In genomic region chrX:41010188-41010846, GRCh38 we compare ENCODE assay signal across 8 cellular contexts.
DNase-seq lines count a peak whose midpoint lies in the region; ATAC-seq, FAIRE-seq and TF ChIP-seq lines count a peak whose summit lies in the region.

No MANE protein-coding gene starts in this region.

- peak overlapping the region; percentile 24; the same call in 1 of the 3 replicates for H3K4me3 ChIP-seq in A549
- no peak overlapping the region for H3K4me3 ChIP-seq in GM23338
- H3K4me3 ChIP-seq in SJCRH30, result peak overlapping the region; percentile 48
- peak overlapping the region; percentile 42 for H3K4me3 ChIP-seq in thymus (ENCODE audit: low read length)

- no peaks in the 10 kb centered on the region for H3K27me3 ChIP-seq in GM23338 (ENCODE audit: insufficient read depth)
- no peaks in the 10 kb centered on the region for H3K27me3 ChIP-seq in SJCRH30
- H3K27me3 ChIP-seq in thymus (ENCODE audit: control insufficient read depth, insufficient read depth), result no peaks in the 10 kb centered on the region

- FAIRE-seq in A549 (lab: Jason Lieb, UNC), result no peak

- POLR2A ChIA-PET in A549 (lab: Yijun Ruan, JAX), result interaction anchor here (1.1 to 2.8 kb wide), 4 partner anchors 13 to 275 kb away, joined by 5 to 26 read pairs (median 8); partner anchors contain the start of genes MED14 and USP9X

- no peak for TF ChIP-seq EP300 in A549 (IDR thresholded peaks at IDR 0.05)

- peak overlapping the region; percentile 90 for H3K4me2 ChIP-seq in A549
- H3K4me2 ChIP-seq in GM23338, result no peak overlapping the region

- no peak for TF ChIP-seq CTCF in A549 (IDR thresholded peaks at IDR 0.05)
- TF ChIP-seq CTCF in GM23338 (conservative IDR thresholded peaks at IDR 0.05; ENCODE audit: low read depth in 2 of 2), result peak; percentile 0 to 32; a peak in 1 of 4 replicates

- peaks cover 16% of the 10 kb centered on the region for H3K4me1 Mint-ChIP-seq in GM23338
- peaks cover 28% of the 10 kb centered on the region for H3K4me1 Mint-ChIP-seq in activated naive CD4-positive, alpha-beta T cell treated with anti-CD3 and anti-CD28 coated beads, Interleukin-2, amount 50 U/mL, for 24 hours

- H3K79me2 ChIP-seq in GM23338 (replicated peaks; ENCODE audit: insufficient read depth), result no peaks in the 10 kb centered on the region

- H3K36me3 ChIP-seq in GM23338 (ENCODE audit: insufficient read depth) (no peaks in the 10 kb centered on the region), SJCRH30 (no peaks in the 10 kb centered on the region), thymus (ENCODE audit: control insufficient read depth, insufficient read depth) (no peaks in the 10 kb centered on the region)

- no peaks in the 10 kb centered on the region for H3F3A ChIP-seq in GM23338 (replicated peaks; ENCODE audit: low read depth)

- peak overlapping the region; percentile 90 for H2AFZ ChIP-seq in GM23338

- TF ChIP-seq POLR2A in A549 (IDR thresholded peaks at IDR 0.05; ENCODE audit: low read length), result peak; percentile 27

- CTCF ChIA-PET in A549 (lab: Yijun Ruan, JAX), result interaction anchor here (1.1 to 1.3 kb wide), 3 partner anchors 14 to 105 kb away, joined by 3 to 4 read pairs (median 3); no protein-coding TSS in a partner anchor

- H3K9me3 Mint-ChIP-seq in GM23338, result no peaks in the 10 kb centered on the region; the same call in 2 of the 3 replicates
- no peaks in the 10 kb centered on the region for H3K9me3 Mint-ChIP-seq in activated naive CD4-positive, alpha-beta T cell treated with anti-CD3 and anti-CD28 coated beads, Interleukin-2, amount 50 U/mL, for 24 hours

- WGBS in A549 (ENCODE audit: missing lambda C conversion rate), result 7% methylated on average over 22 of the region's 22 CpGs
- WGBS in thymus, result 10% methylated on average over 22 of the region's 22 CpGs

- no peaks in the 10 kb centered on the region for H4K20me1 ChIP-seq in GM23338 (replicated peaks; ENCODE audit: insufficient read depth)

- peaks cover 4% of the 10 kb centered on the region for H3K27me3 Mint-ChIP-seq in GM23338 (ENCODE audit: insufficient read depth, low read depth, poor library complexity)
- no peaks in the 10 kb centered on the region for H3K27me3 Mint-ChIP-seq in activated naive CD4-positive, alpha-beta T cell treated with anti-CD3 and anti-CD28 coated beads, Interleukin-2, amount 50 U/mL, for 24 hours

- H3K4me3 Mint-ChIP-seq in GM23338, result no peak overlapping the region; the same call in 2 of the 3 replicates
- peak overlapping the region; percentile 70 for H3K4me3 Mint-ChIP-seq in activated naive CD4-positive, alpha-beta T cell treated with anti-CD3 and anti-CD28 coated beads, Interleukin-2, amount 50 U/mL, for 24 hours

- peak; percentile 5 to 21; a peak in 1 of 5 replicates for TF ChIP-seq RAD21 in A549 (conservative IDR thresholded peaks at IDR 0.05 in 1 of 2, IDR thresholded peaks at IDR 0.05 in 1 of 2)

- no peak overlapping the region for H3K27ac Mint-ChIP-seq in GM23338
- peak overlapping the region; percentile 85 for H3K27ac Mint-ChIP-seq in activated naive CD4-positive, alpha-beta T cell treated with anti-CD3 and anti-CD28 coated beads, Interleukin-2, amount 50 U/mL, for 24 hours

- H3K9me3 ChIP-seq in A549 (no peaks in the 10 kb centered on the region), SJCRH30 (replicated peaks) (no peaks in the 10 kb centered on the region), thymus (ENCODE audit: control insufficient read depth) (no peaks in the 10 kb centered on the region)

- peaks cover 36% of the 10 kb centered on the region for H3K4me1 ChIP-seq in A549
- no peaks in the 10 kb centered on the region for H3K4me1 ChIP-seq in GM23338 (ENCODE audit: insufficient read depth)
- no peaks in the 10 kb centered on the region for H3K4me1 ChIP-seq in SJCRH30
- H3K4me1 ChIP-seq in thymus (ENCODE audit: control insufficient read depth, insufficient read depth, low read length), result no peaks in the 10 kb centered on the region

- no peaks in the 10 kb centered on the region; the same call in 2 of the 3 replicates for H3K36me3 Mint-ChIP-seq in GM23338 (ENCODE audit: low read depth)
- no peaks in the 10 kb centered on the region for H3K36me3 Mint-ChIP-seq in activated naive CD4-positive, alpha-beta T cell treated with anti-CD3 and anti-CD28 coated beads, Interleukin-2, amount 50 U/mL, for 24 hours

- DNase-seq in A549 (ENCODE audit: low read depth in 1 of 2, low spot score in 1 of 2) (peak; percentile 47 to 79), GM23338 (ENCODE audit: low spot score) (peak; percentile 60), SJCRH30 (peak; percentile 86 to 91), globus pallidus (ENCODE audit: low spot score) (peak; percentile 67), occipital lobe (lab: John Stamatoyannopoulos, UW) (peak; percentile 21)

- peak overlapping the region; percentile 88 to 92 for H3K27ac ChIP-seq in A549
- peak overlapping the region; percentile 2; the same call in 1 of the 2 replicates for H3K27ac ChIP-seq in GM23338 (ENCODE audit: low read depth)
- peak overlapping the region; percentile 72 for H3K27ac ChIP-seq in SJCRH30
- H3K27ac ChIP-seq in thymus (ENCODE audit: low read depth), result peak overlapping the region; percentile 93

- ATAC-seq in A549 (peak; percentile 87 to 92), GM23338 (peak; percentile 96), GM21737 (IDR thresholded peaks at IDR 0.05; ENCODE audit: unreplicated experiment) (no peak)

- H3K9me2 ChIP-seq in GM23338 (ENCODE audit: insufficient read depth), result no peaks in the 10 kb centered on the region

TF ChIP-seq in A549, 52 proteins besides CTCF, POLR2A, EP300 and RAD21 (continues in another document):
- no peak for TF ChIP-seq ESRRA (IDR thresholded peaks at IDR 0.05; ENCODE audit: borderline replicate concordance, low read length)
- TF ChIP-seq HES2 (IDR thresholded peaks at IDR 0.05), result no peak
- TF ChIP-seq CEBPB (IDR thresholded peaks at IDR 0.05), result peak; percentile 51 to 78
- peak; percentile 10; the same call in 1 of the 3 replicates for TF ChIP-seq SMC3 (IDR thresholded peaks at IDR 0.05)
- TF ChIP-seq NPAS2 (CRISPR knock-in tag; IDR thresholded peaks at IDR 0.05; ENCODE audit: borderline replicate concordance), result no peak
- TF ChIP-seq JUNB (IDR thresholded peaks at IDR 0.05), result peak; percentile 18; the same call in 1 of the 2 replicates
- TF ChIP-seq JUN (IDR thresholded peaks at IDR 0.05), result peak in 1 of 2 experiments; percentile 35; a peak in 1 of 5 replicates
- peak; percentile 56 for TF ChIP-seq MAX (IDR thresholded peaks at IDR 0.05)
- TF ChIP-seq, protein P1, sequence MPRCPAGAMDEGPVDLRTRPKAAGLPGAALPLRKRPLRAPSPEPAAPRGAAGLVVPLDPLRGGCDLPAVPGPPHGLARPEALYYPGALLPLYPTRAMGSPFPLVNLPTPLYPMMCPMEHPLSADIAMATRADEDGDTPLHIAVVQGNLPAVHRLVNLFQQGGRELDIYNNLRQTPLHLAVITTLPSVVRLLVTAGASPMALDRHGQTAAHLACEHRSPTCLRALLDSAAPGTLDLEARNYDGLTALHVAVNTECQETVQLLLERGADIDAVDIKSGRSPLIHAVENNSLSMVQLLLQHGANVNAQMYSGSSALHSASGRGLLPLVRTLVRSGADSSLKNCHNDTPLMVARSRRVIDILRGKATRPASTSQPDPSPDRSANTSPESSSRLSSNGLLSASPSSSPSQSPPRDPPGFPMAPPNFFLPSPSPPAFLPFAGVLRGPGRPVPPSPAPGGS (IDR thresholded peaks at IDR 0.05), result no peak

TF ChIP-seq in GM23338, 12 proteins besides CTCF, POLR2A, EP300 and RAD21:
- 0 out of 2 replicates have a peak, but pooled peaks have one; percentile 13 for TF ChIP-seq CREB1 (CRISPR knock-in tag; IDR thresholded peaks at IDR 0.05; ENCODE audit: low read depth)
- no peak for TF ChIP-seq ZNF114 (CRISPR knock-in tag; IDR thresholded peaks at IDR 0.05)

Comparison
In these comparisons a context has a peak if more than half of its experiments do, and no peak if none do; other contexts are left out.
1. DNase-seq: peak in every context shown above with its lines; median percentile 88 in SJCRH30; 67 in globus pallidus; 63 in A549; 60 in GM23338; 21 in occipital lobe.
2. H3K27ac ChIP-seq: peak in every context shown above with its lines; median percentile 93 in thymus; 90 in A549; 72 in SJCRH30; 2 in GM23338.